In the genomic region with DNA sequence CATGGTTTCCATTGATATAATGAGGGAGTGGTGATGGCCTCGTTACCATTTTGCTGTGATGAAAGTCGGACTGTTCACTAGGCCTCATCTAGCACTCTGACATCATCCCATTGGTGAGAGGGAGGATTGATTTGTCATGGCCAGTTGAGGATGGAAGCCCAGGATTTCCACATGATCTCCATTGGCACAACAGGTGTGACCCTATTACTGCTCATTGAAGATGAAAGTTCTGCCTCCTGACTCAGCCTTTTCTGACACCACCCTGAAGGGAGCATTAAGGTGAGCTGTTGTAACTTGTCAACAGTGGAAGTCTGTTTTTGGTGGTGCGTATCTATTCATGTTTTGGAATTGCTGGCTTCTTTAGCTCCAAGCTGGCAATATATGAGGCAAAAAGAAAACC, we compare ENCODE assay signal across 24 cellular contexts.
"Had no signal": no experiment of that assay in that cellular context is flagged by ENCODE, and none has a peak within 500 bp of the region (broad histone marks: within the 10 kb centered on the region; RNA-seq: fewer than 3 reads in every experiment).

No MANE protein-coding gene starts in this region.

- H3K36me3 ChIP-seq: gastroesophageal sphincter, heart left ventricle, left lung, spleen, thoracic aorta, tibial nerve, upper lobe of left lung had no signal

- H3K9me3 ChIP-seq: left lung, psoas muscle, thoracic aorta, tibial nerve, upper lobe of left lung had no signal

- H3K4me1 ChIP-seq: gastroesophageal sphincter, heart left ventricle, left lung, psoas muscle, spleen, tibial nerve, upper lobe of left lung had no signal

- H3K4me1 Mint-ChIP-seq: naive thymus-derived CD8-positive, alpha-beta T cell; nephron progenitor cell; stimulated activated naive B cell treated with anti-CD40 and anti-IgM and Interleukin-4, amounts not matched to agents 10 μg/mL and 1 μg/mL and 100 μg/mL, for 72 hours had no signal

- H3K4me3 ChIP-seq: coronary artery, gastroesophageal sphincter, heart left ventricle, hepatocyte, left lung, psoas muscle, skin epidermis, spleen, thoracic aorta, tibial nerve, upper lobe of left lung had no signal

- ATAC-seq: gastroesophageal sphincter; heart left ventricle; left cardiac atrium; left lung; naive thymus-derived CD8-positive, alpha-beta T cell; psoas muscle; right cardiac atrium; stimulated activated naive B cell treated with anti-CD40 and anti-IgM and Interleukin-4, amounts not matched to agents 10 μg/mL and 1 μg/mL and 100 μg/mL, for 72 hours had no signal

- DNase-seq: dermis blood vessel endothelial cell; effector memory CD4-positive, alpha-beta T cell; foreskin fibroblast; heart left ventricle; left cardiac atrium; left lung; mesendoderm; midbrain; naive thymus-derived CD8-positive, alpha-beta T cell; nephron progenitor cell; nucleus accumbens; psoas muscle; right cardiac atrium; spleen; stimulated activated CD4-positive, alpha-beta T cell treated with anti-CD3 and anti-CD28 coated beads, Interleukin-4, amount 100 ng/mL, for 4 hours; stimulated activated naive B cell treated with anti-CD40 and anti-IgM and Interleukin-4, amounts not matched to agents 10 μg/mL and 1 μg/mL and 100 μg/mL, for 72 hours; upper lobe of left lung had no signal

- H3K27me3 ChIP-seq: gastroesophageal sphincter, heart left ventricle, hepatocyte, left lung, spleen, tibial nerve, upper lobe of left lung had no signal

- H3K27ac ChIP-seq: coronary artery, gastroesophageal sphincter, heart left ventricle, hepatocyte, left lung, psoas muscle, skin epidermis, spleen, thoracic aorta, tibial nerve, upper lobe of left lung had no signal

- H3K36me3 Mint-ChIP-seq: naive thymus-derived CD8-positive, alpha-beta T cell; stimulated activated naive B cell treated with anti-CD40 and anti-IgM and Interleukin-4, amounts not matched to agents 10 μg/mL and 1 μg/mL and 100 μg/mL, for 72 hours had no signal

- H3K27ac Mint-ChIP-seq: nephron progenitor cell; stimulated activated naive B cell treated with anti-CD40 and anti-IgM and Interleukin-4, amounts not matched to agents 10 μg/mL and 1 μg/mL and 100 μg/mL, for 72 hours; stimulated activated naive CD8-positive, alpha-beta T cell treated with anti-CD3 and anti-CD28 coated beads, Interleukin-15, Interleukin-2, amounts not matched to agents 100 ng/mL and 50 ng/mL, for 24 hours had no signal

- H3K4me3 Mint-ChIP-seq: naive thymus-derived CD8-positive, alpha-beta T cell; nephron progenitor cell; stimulated activated naive B cell treated with anti-CD40 and anti-IgM and Interleukin-4, amounts not matched to agents 10 μg/mL and 1 μg/mL and 100 μg/mL, for 72 hours; stimulated activated naive CD8-positive, alpha-beta T cell treated with anti-CD3 and anti-CD28 coated beads, Interleukin-15, Interleukin-2, amounts not matched to agents 100 ng/mL and 50 ng/mL, for 24 hours had no signal

- H3K27me3 Mint-ChIP-seq: naive thymus-derived CD8-positive, alpha-beta T cell; stimulated activated naive B cell treated with anti-CD40 and anti-IgM and Interleukin-4, amounts not matched to agents 10 μg/mL and 1 μg/mL and 100 μg/mL, for 72 hours; stimulated activated naive CD8-positive, alpha-beta T cell treated with anti-CD3 and anti-CD28 coated beads, Interleukin-15, Interleukin-2, amounts not matched to agents 100 ng/mL and 50 ng/mL, for 24 hours had no signal

- H3K9me3 Mint-ChIP-seq: nephron progenitor cell; stimulated activated naive B cell treated with anti-CD40 and anti-IgM and Interleukin-4, amounts not matched to agents 10 μg/mL and 1 μg/mL and 100 μg/mL, for 72 hours; stimulated activated naive CD8-positive, alpha-beta T cell treated with anti-CD3 and anti-CD28 coated beads, Interleukin-15, Interleukin-2, amounts not matched to agents 100 ng/mL and 50 ng/mL, for 24 hours had no signal
